Comparison of ENCODE assay signal across 11 cellular contexts in genomic region chr7:99128076-99128950, GRCh38. TPM values are rescaled to one million over a fixed set of nuclear protein-coding genes. Genes with fewer than 3 reads are reported as not detected.
DNase-seq lines count a peak whose midpoint lies in the region; ATAC-seq and TF ChIP-seq lines count a peak whose summit lies in the region.
"Had no signal": no experiment of that assay in that cellular context is flagged by ENCODE, and none has a peak within 500 bp of the region (broad histone marks: within the 10 kb centered on the region; RNA-seq: fewer than 3 reads in every experiment).

No MANE protein-coding gene starts in this region.

- H2BK5ac ChIP-seq in mesenchymal stem cell (ENCODE audit: low read depth, low read length, poor library complexity, severe bottlenecking) = no peak overlapping the region

- H4K8ac ChIP-seq in mesenchymal stem cell (ENCODE audit: low read length) = no peak overlapping the region

- H2BK120ac ChIP-seq in mesenchymal stem cell (ENCODE audit: low read depth, low read length) = no peak overlapping the region

- H3K27me3 Mint-ChIP-seq in CD4-positive, alpha-beta memory T cell = no peaks in the 10 kb centered on the region

- H3K79me1 ChIP-seq in mesenchymal stem cell (replicated peaks; ENCODE audit: low read length, poor library complexity, severe bottlenecking) = peaks cover 6% of the 10 kb centered on the region

- H2BK15ac ChIP-seq in mesenchymal stem cell (ENCODE audit: low read depth, poor library complexity, severe bottlenecking) = no peak overlapping the region

- H3K9ac ChIP-seq in mesenchymal stem cell (ENCODE audit: low read length) = peak overlapping the region; percentile 78

- H2AK5ac ChIP-seq in mesenchymal stem cell (ENCODE audit: low read length, severe bottlenecking) = no peak overlapping the region

- no peak overlapping the region for H3K23ac ChIP-seq in mesenchymal stem cell (ENCODE audit: low read length in 2 of 2)

- no peak overlapping the region for H4K91ac ChIP-seq in mesenchymal stem cell (ENCODE audit: low read length)

- H3K27ac ChIP-seq in body of pancreas (peak overlapping the region; percentile 35 to 79 (median 57)), mesenchymal stem cell (ENCODE audit: low read length, poor library complexity, severe bottlenecking) (no peak overlapping the region)
- H3K27ac ChIP-seq in CD4-positive, alpha-beta memory T cell (ENCODE audit: low read depth, low read length) = no peak overlapping the region

- H3K27me3 ChIP-seq in body of pancreas (no peaks in the 10 kb centered on the region), mesenchymal stem cell (ENCODE audit: control insufficient read depth in 1 of 2, insufficient read depth in 1 of 2, low read length in 2 of 2) (no peaks in the 10 kb centered on the region)
- no peaks in the 10 kb centered on the region for H3K27me3 ChIP-seq in CD4-positive, alpha-beta memory T cell (ENCODE audit: insufficient read depth, low read length)

- H2AFZ ChIP-seq in mesenchymal stem cell (ENCODE audit: low read depth, low read length) = no peak overlapping the region

- H3K14ac ChIP-seq in mesenchymal stem cell (ENCODE audit: low read length in 2 of 2) = no peak overlapping the region

- no peak for DNase-seq in left ventricle myocardium superior
- DNase-seq in Right ventricle myocardium inferior (ENCODE audit: missing footprints) = no peak
- peak; percentile 31 to 85 (median 58) for DNase-seq in body of pancreas
- DNase-seq in mesenchymal stem cell = no peak
- DNase-seq in NK-92 (lab: John Stamatoyannopoulos, UW; ENCODE audit: unreplicated experiment) = no peak
- DNase-seq in CD4-positive, alpha-beta memory T cell = no peak
- no peak for DNase-seq in HuH-7.5 (ENCODE audit: low spot score)
- DNase-seq: activated naive CD4-positive, alpha-beta T cell; cortex of kidney; NCI-H2171 had no signal

- intact Hi-C loops in left ventricle myocardium superior (cut with micrococcal nuclease) = no loop called here
- intact Hi-C loops in Right ventricle myocardium inferior (cut with DNase I) = no loop called here
- intact Hi-C loops in body of pancreas (cut with DNase I) = no loop called here
- intact Hi-C loops in CD4-positive, alpha-beta memory T cell (cut with micrococcal nuclease) = no loop called here

- H3K4me1 Mint-ChIP-seq in CD4-positive, alpha-beta memory T cell = peaks cover 39 to 69% (median 56%) of the 10 kb centered on the region in 4 donors

- peaks cover 4 to 6% of the 10 kb centered on the region in 2 donors for H3K36me3 Mint-ChIP-seq in CD4-positive, alpha-beta memory T cell

- H2BK12ac ChIP-seq in mesenchymal stem cell (ENCODE audit: low read length in 2 of 2) = no peak overlapping the region

- no peaks in the 10 kb centered on the region for H3K9me3 Mint-ChIP-seq in CD4-positive, alpha-beta memory T cell

- H3K9me3 ChIP-seq in body of pancreas (no peaks in the 10 kb centered on the region), mesenchymal stem cell (ENCODE audit: control insufficient read depth, low read length) (no peaks in the 10 kb centered on the region)
- no peaks in the 10 kb centered on the region for H3K9me3 ChIP-seq in CD4-positive, alpha-beta memory T cell (ENCODE audit: control insufficient read depth in 1 of 2, low read length in 2 of 2)

- H3K27ac Mint-ChIP-seq in CD4-positive, alpha-beta memory T cell = no peak overlapping the region

- H3K4me3 ChIP-seq in body of pancreas (no peak overlapping the region), mesenchymal stem cell (ENCODE audit: insufficient read depth in 1 of 2, low read depth in 1 of 2, low read length in 2 of 2) (peak overlapping the region in 1 of 2 experiments; percentile 55)
- H3K4me3 ChIP-seq in CD4-positive, alpha-beta memory T cell (ENCODE audit: low read length in 2 of 2) = no peak overlapping the region

- ATAC-seq in left ventricle myocardium superior (peak; percentile 21), Right ventricle myocardium inferior (no peak), body of pancreas (peak; percentile 93), GM21390 (IDR thresholded peaks at IDR 0.05; ENCODE audit: unreplicated experiment) (no peak)

- TF ChIP-seq CTCF in body of pancreas (IDR thresholded peaks at IDR 0.05) = peak in 1 of 7 experiments; percentile 3

- H3K4ac ChIP-seq in mesenchymal stem cell (ENCODE audit: low read depth in 1 of 2, low read length in 2 of 2) = no peak overlapping the region

- no peak overlapping the region for H3K18ac ChIP-seq in mesenchymal stem cell (ENCODE audit: low read depth in 1 of 2, low read length in 2 of 2)

- TF ChIP-seq POLR2A in body of pancreas (IDR thresholded peaks at IDR 0.05) = no peak

- H3K4me3 Mint-ChIP-seq in CD4-positive, alpha-beta memory T cell = no peak overlapping the region

- 26 to 28% methylated on average over 11 of the region's 11 CpGs for WGBS in body of pancreas, 2 donors
- WGBS in mesenchymal stem cell = 90% methylated on average over 9 of the region's 11 CpGs

- H3K4me2 ChIP-seq in mesenchymal stem cell (ENCODE audit: low read length, poor library complexity, severe bottlenecking) = no peak overlapping the region

- POLR2A ChIA-PET in CD4-positive, alpha-beta memory T cell (lab: Charles Lee; ENCODE audit: partially characterized antibody) = no interaction called here

- no peaks in the 10 kb centered on the region for H3K36me3 ChIP-seq in body of pancreas (replicated peaks in 1 of 2; ENCODE audit: insufficient read depth in 1 of 2, low read depth in 2 of 2)
- no peaks in the 10 kb centered on the region for H3K36me3 ChIP-seq in mesenchymal stem cell (ENCODE audit: control insufficient read depth in 1 of 2, insufficient read depth in 2 of 2, low read depth in 1 of 2, low read length in 2 of 2)
- no peaks in the 10 kb centered on the region for H3K36me3 ChIP-seq in CD4-positive, alpha-beta memory T cell (ENCODE audit: insufficient read depth, low read length)

- H3K4me1 ChIP-seq in body of pancreas (peaks cover 82% of the 10 kb centered on the region), mesenchymal stem cell (ENCODE audit: control insufficient read depth, insufficient read depth, low read depth, low read length) (peaks cover 12% of the 10 kb centered on the region)
- H3K4me1 ChIP-seq in CD4-positive, alpha-beta memory T cell (ENCODE audit: insufficient read depth, low read length) = peaks cover 22% of the 10 kb centered on the region

- CTCF ChIA-PET in CD4-positive, alpha-beta memory T cell (lab: Charles Lee; ENCODE audit: partially characterized antibody) = no interaction called here

RNA-seq across cellular contexts. Expression of gene SMURF1, which starts 15.6 kb away (rescaled TPM):
- total RNA-seq in left ventricle myocardium superior (11.5 TPM), Right ventricle myocardium inferior (9.6 TPM), body of pancreas (10 to 100 TPM; 16.9 to 31.3 TPM)
- polyA plus RNA-seq in mesenchymal stem cell (2013, experiment 1 of 2) = 11.8 TPM
- polyA plus RNA-seq in mesenchymal stem cell (2013, experiment 2 of 2) = 12.5 TPM
- total RNA-seq in CD4-positive, alpha-beta memory T cell = 10 to 100 TPM; 21.4 to 23.2 TPM
- 1 to 10 TPM in 1 of 2 donors, under 1 TPM in 1; 0.88 to 4.3 TPM for polyA plus RNA-seq in CD4-positive, alpha-beta memory T cell

Comparison
In these comparisons a context has a peak if more than half of its experiments do, and no peak if none do; other contexts are left out.
1. ATAC-seq: peak in left ventricle myocardium superior (single experiment) and body of pancreas (single experiment); none in Right ventricle myocardium inferior (single experiment) and GM21390 (single experiment).
2. DNase-seq: peak in body of pancreas (4 of 4); none in left ventricle myocardium superior (single experiment), Right ventricle myocardium inferior (single experiment), mesenchymal stem cell (single experiment), NK-92 (single experiment), CD4-positive, alpha-beta memory T cell (0 of 5) and HuH-7.5 (single experiment).
3. H3K27ac ChIP-seq: peak in body of pancreas (4 of 4); none in mesenchymal stem cell (single experiment) and CD4-positive, alpha-beta memory T cell (single experiment).